ENCODE assay signal across 9 cellular contexts in the genomic region with DNA sequence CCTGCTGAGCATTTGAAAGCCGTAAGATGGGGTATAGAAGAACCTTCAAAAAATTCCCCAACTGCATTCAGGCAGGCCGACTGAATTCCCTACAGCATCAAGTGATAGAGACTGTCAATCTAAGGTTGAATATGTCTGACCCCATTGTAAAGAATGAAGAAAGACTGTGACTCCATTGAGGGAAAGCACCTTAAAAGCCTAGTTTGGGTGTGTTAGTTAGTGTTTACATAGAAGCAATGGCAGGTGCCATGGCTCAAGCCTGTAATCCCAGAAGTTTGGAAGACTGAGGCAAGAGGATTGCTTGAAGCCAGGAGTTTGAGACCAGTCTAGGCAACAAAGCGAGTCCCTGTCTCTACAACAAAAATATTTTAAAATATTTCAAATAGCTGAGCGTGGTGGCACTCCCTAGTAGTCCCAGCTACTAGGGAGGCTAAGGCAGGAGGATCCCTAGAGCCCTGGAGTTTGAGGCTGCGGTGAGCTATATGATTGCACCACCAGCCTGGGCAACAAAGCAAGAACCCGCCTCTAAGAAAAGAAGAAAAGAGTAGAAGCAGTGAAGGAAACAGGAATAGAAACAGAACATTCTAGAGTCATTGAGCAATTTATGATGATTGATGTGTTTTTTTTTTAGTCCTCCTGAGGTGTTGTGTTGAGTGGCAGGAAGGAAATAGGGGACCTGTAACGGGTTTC. TPM values are rescaled to one million over a fixed set of nuclear protein-coding genes. Genes with fewer than 3 reads are reported as not detected.
DNase-seq lines count a peak whose midpoint lies in the region; ATAC-seq, FAIRE-seq and TF ChIP-seq lines count a peak whose summit lies in the region.
"Had no signal": no experiment of that assay in that cellular context is flagged by ENCODE, and none has a peak within 500 bp of the region (broad histone marks: within the 10 kb centered on the region; RNA-seq: fewer than 3 reads in every experiment).

No MANE protein-coding gene starts in this region.

- H3K4me1 Mint-ChIP-seq in T-cell = peaks cover 6 to 48% (median 13%) of the 10 kb centered on the region in 3 donors

- H3K27me3 ChIP-seq in upper lobe of right lung (no peaks in the 10 kb centered on the region), MG63 (no peaks in the 10 kb centered on the region)

- no peak for FAIRE-seq in kidney (lab: Jason Lieb, UNC)

- peaks cover 45 to 49% of the 10 kb centered on the region in 2 donors for H3K4me1 ChIP-seq in kidney (ENCODE audit: control insufficient read depth in 1 of 2, insufficient read depth in 1 of 2, low read depth in 1 of 2, low read length in 2 of 2)
- H3K4me1 ChIP-seq in upper lobe of right lung = peaks cover 77% of the 10 kb centered on the region

- TF ChIP-seq CTCF in kidney (IDR thresholded peaks at IDR 0.05; ENCODE audit: borderline replicate concordance, extremely low read depth, insufficient read depth) (no peak), upper lobe of right lung (IDR thresholded peaks at IDR 0.05) (no peak)

- intact Hi-C loops in kidney (cut with DNase I) (no loop called here), upper lobe of right lung (cut with DNase I) (loop anchor here (5.0 to 10.0 kb wide), 2 partner anchors 32 to 65 kb away; a partner anchor contains a TSS)

- CTCF ChIA-PET in T-cell (lab: Charles Lee) = interaction anchor here (0.6 to 6.7 kb wide), 22 partner anchors 9 to 135 kb away, joined by 3 to 148 read pairs (median 6); a partner anchor contains a TSS

- peak overlapping the region; percentile 92 to 94 for H3K27ac ChIP-seq in kidney (ENCODE audit: low read depth in 2 of 2, low read length in 2 of 2)
- H3K27ac ChIP-seq in upper lobe of right lung = peak overlapping the region; percentile 98

- no peaks in the 10 kb centered on the region for H3K9me3 Mint-ChIP-seq in T-cell

- no peak overlapping the region for H3K4me3 Mint-ChIP-seq in T-cell

- H3K27me3 Mint-ChIP-seq in T-cell = no peaks in the 10 kb centered on the region

- H3K9me3 ChIP-seq in kidney (ENCODE audit: control insufficient read depth in 1 of 2, low read length in 2 of 2) (no peaks in the 10 kb centered on the region), upper lobe of right lung (no peaks in the 10 kb centered on the region), MG63 (no peaks in the 10 kb centered on the region)

- H3K36me3 Mint-ChIP-seq in T-cell = peaks cover 13% of the 10 kb centered on the region

- H3K36me3 ChIP-seq in kidney (ENCODE audit: control insufficient read depth in 1 of 2, insufficient read depth in 2 of 2, low read length in 2 of 2) (no peaks in the 10 kb centered on the region), upper lobe of right lung (no peaks in the 10 kb centered on the region), MG63 (no peaks in the 10 kb centered on the region; the same call in 1 of the 2 replicates)

- H3K27ac Mint-ChIP-seq in T-cell = no peak overlapping the region

- peak overlapping the region; percentile 20; the same call in 1 of the 2 replicates for H3K4me3 ChIP-seq in GM08714 (ENCODE audit: low read length)
- H3K4me3 ChIP-seq in kidney (ENCODE audit: low read length in 2 of 2) = peak overlapping the region; percentile 0 to 30
- H3K4me3 ChIP-seq in upper lobe of right lung = peak overlapping the region; percentile 35
- H3K4me3 ChIP-seq in MG63 = no peak overlapping the region

- ATAC-seq in HG03025 (IDR thresholded peaks at IDR 0.05; ENCODE audit: low FRiP score, unreplicated experiment) = peak; percentile 18
- ATAC-seq in T-cell (replicated peaks in 1 of 4) = peak; percentile 32 to 58 (median 48)
- peak; percentile 6 for ATAC-seq in upper lobe of right lung
- ATAC-seq in HG02970 (IDR thresholded peaks at IDR 0.05; ENCODE audit: low FRiP score, unreplicated experiment) = no peak

- POLR2A ChIA-PET in T-cell (lab: Charles Lee) = interaction anchor here (0.6 to 3.4 kb wide), 18 partner anchors 9 to 67 kb away, joined by 3 to 15 read pairs (median 4); a partner anchor contains a TSS

- peak overlapping the region; percentile 34 to 49 for H3K9ac ChIP-seq in kidney (ENCODE audit: low read length in 2 of 2)

- DNase-seq in T-cell (peak in 1 of 34 experiments; percentile 49), kidney (no peak), upper lobe of right lung (no peak), MG63 (no peak), AG08396 (ENCODE audit: low spot score) (no peak)

RNA-seq across cellular contexts. Expression of a gene that starts 15.4 kb away (rescaled TPM):
- total RNA-seq in T-cell = 10 to 100 TPM; 30.9 to 41.7 (median 38.3) TPM
- 19.0 TPM for total RNA-seq in kidney
- polyA plus RNA-seq in kidney (ENCODE audit: insufficient read depth, low read depth, low replicate concordance) = 45.6 TPM
- total RNA-seq in upper lobe of right lung = 21.4 TPM
- 1.8 and 6.8 TPM in 2 replicates for total RNA-seq in MG63 (2014; rRNA removed; shearing (Covaris generic); ENCODE audit: low replicate concordance)

RNA-seq across cellular contexts. Expression of a gene that starts 15.5 kb away (rescaled TPM):
- total RNA-seq in T-cell = 1 to 10 TPM in 3 of 5 donors, under 1 TPM in 2; 0.68 to 3.5 (median 1.7) TPM
- total RNA-seq in kidney = 0.76 TPM
- 0.37 TPM for polyA plus RNA-seq in kidney (ENCODE audit: insufficient read depth, low read depth, low replicate concordance)
- 0.69 TPM for total RNA-seq in upper lobe of right lung
- 0.30 TPM in 1 of 2 replicates, not detected in the other for total RNA-seq in MG63 (2014; rRNA removed; shearing (Covaris generic); ENCODE audit: low replicate concordance)

RNA-seq across cellular contexts. Expression of a gene that starts 16.5 kb away (rescaled TPM):
- 1,000 to 10,000 TPM in 1 of 5 donors, 100 to 1,000 TPM in 4; 721 to 2,117 (median 773) TPM for total RNA-seq in T-cell
- 1,197 TPM for total RNA-seq in kidney
- 356 TPM for polyA plus RNA-seq in kidney (ENCODE audit: insufficient read depth, low read depth, low replicate concordance)
- total RNA-seq in upper lobe of right lung = 945 TPM
- total RNA-seq in MG63 (2014; rRNA removed; shearing (Covaris generic); ENCODE audit: low replicate concordance) = 20.4 and 20.6 TPM in 2 replicates

RNA-seq across cellular contexts. Expression of a gene that starts 22.1 kb away (rescaled TPM):
- total RNA-seq in T-cell (10 to 100 TPM; 43.4 to 74.4 (median 64.2) TPM), kidney (27.8 TPM), upper lobe of right lung (32.8 TPM)
- 10.0 TPM for polyA plus RNA-seq in kidney (ENCODE audit: insufficient read depth, low read depth, low replicate concordance)
- total RNA-seq in MG63 (2014; rRNA removed; shearing (Covaris generic); ENCODE audit: low replicate concordance) = 30.0 and 38.9 TPM in 2 replicates

RNA-seq across cellular contexts. Expression of a gene that starts 41.6 kb away (rescaled TPM):
- total RNA-seq in T-cell = not detected
- total RNA-seq in kidney = not detected
- polyA plus RNA-seq in kidney (ENCODE audit: insufficient read depth, low read depth, low replicate concordance) = 1.3 TPM
- total RNA-seq in upper lobe of right lung = not detected
- not detected in 2 replicates for total RNA-seq in MG63 (2014; rRNA removed; shearing (Covaris generic); ENCODE audit: low replicate concordance)
- total RNA-seq: lower leg skin had no signal

Comparison
In these comparisons a context has a peak if more than half of its experiments do, and no peak if none do; other contexts are left out.
1. RNA of a gene that starts 16.5 kb away (total RNA-seq): 1,197 TPM in kidney (single experiment), 945 TPM in upper lobe of right lung (single experiment) and 721 to 2,117 TPM in T-cell; 20.4 to 20.6 TPM in MG63; every median in the first group is over 10 times any median in the second.